In genomic region chr22:33076368-33076767, GRCh38 we compare ENCODE assay signal across 1 cellular context.
TF ChIP-seq lines count a peak whose summit lies in the region.

No MANE protein-coding gene starts in this region.

TF ChIP-seq in HepG2, 621 proteins besides CTCF, POLR2A, EP300 and RAD21:
- TF ChIP-seq REST (IDR thresholded peaks at IDR 0.05; ENCODE audit: borderline replicate concordance in 1 of 2, low read depth in 1 of 2, low read length in 2 of 2) (peak; percentile 35 to 93), EHMT2 (IDR thresholded peaks at IDR 0.05; ENCODE audit: borderline replicate concordance, low read depth, low read length) (peak; percentile 79; the same call in 1 of the 2 replicates), MIER2 (CRISPR knock-in tag; IDR thresholded peaks at IDR 0.05) (peak; percentile 92), ZNF138 (CRISPR knock-in tag; IDR thresholded peaks at IDR 0.05; ENCODE audit: low read depth) (no peak)
